Comparison of ENCODE assay signal across 1 cellular context in genomic region chr22:38656256-38657148, GRCh38.
TF ChIP-seq lines count a peak whose summit lies in the region.

Gene CBY1 (plus strand): TSS chr22:38656638. CDS start chr22:38668055, 11,417 bp downstream.
Gene FAM227A (minus strand): TSS chr22:38656392. CDS start chr22:38650168, 6,224 bp downstream.

TF ChIP-seq in HepG2, 621 proteins besides CTCF, POLR2A, EP300 and RAD21 (continued from another document and continues in another):
- TF ChIP-seq CSRNP1 (CRISPR knock-in tag; IDR thresholded peaks at IDR 0.05), result no peak
- peak in 1 of 2 experiments; percentile 76; a peak in 2 of 4 replicates for TF ChIP-seq HMGXB4 (CRISPR knock-in tag; IDR thresholded peaks at IDR 0.05; ENCODE audit: borderline replicate concordance in 1 of 2, low read depth in 1 of 2)
- no peak for TF ChIP-seq ZNF597 (CRISPR knock-in tag; IDR thresholded peaks at IDR 0.05)
- TF ChIP-seq YEATS4 (CRISPR knock-in tag; IDR thresholded peaks at IDR 0.05; ENCODE audit: borderline replicate concordance), result 0 out of 2 replicates have a peak, but pooled peaks have one; percentile 60
- peak; percentile 55; the same call in 1 of the 2 replicates for TF ChIP-seq AHDC1 (CRISPR knock-in tag; IDR thresholded peaks at IDR 0.05; ENCODE audit: borderline replicate concordance)
- no peak; the same call in 1 of the 2 replicates for TF ChIP-seq HBP1 (CRISPR knock-in tag; IDR thresholded peaks at IDR 0.05; ENCODE audit: low read depth)
- TF ChIP-seq RFXAP (CRISPR knock-in tag; IDR thresholded peaks at IDR 0.05; ENCODE audit: borderline replicate concordance), result 0 out of 2 replicates have a peak, but pooled peaks have one; percentile 18
- TF ChIP-seq TAF1 (CRISPR knock-in tag; IDR thresholded peaks at IDR 0.05), result peak; percentile 67; the same call in 1 of the 2 replicates
- 0 out of 2 replicates have a peak, but pooled peaks have one; percentile 17 for TF ChIP-seq ZNF33A (CRISPR knock-in tag; IDR thresholded peaks at IDR 0.05; ENCODE audit: borderline replicate concordance)
- TF ChIP-seq SKI (IDR thresholded peaks at IDR 0.05; ENCODE audit: partially characterized antibody), result peak; percentile 33
- TF ChIP-seq SAP130 (CRISPR knock-in tag; IDR thresholded peaks at IDR 0.05; ENCODE audit: low read depth), result peak; percentile 90
- TF ChIP-seq SOX6 (IDR thresholded peaks at IDR 0.05), result no peak
- TF ChIP-seq SOX6 (CRISPR knock-in tag; IDR thresholded peaks at IDR 0.05), result peak; percentile 87
- peak; percentile 25 for TF ChIP-seq JARID2 (CRISPR knock-in tag; IDR thresholded peaks at IDR 0.05; ENCODE audit: insufficient replicate concordance)
- TF ChIP-seq MIXL1 (CRISPR knock-in tag; IDR thresholded peaks at IDR 0.05), result peak; percentile 22; the same call in 1 of the 2 replicates
- 0 out of 2 replicates have a peak, but pooled peaks have one; percentile 57 for TF ChIP-seq ZNF547 (CRISPR knock-in tag; IDR thresholded peaks at IDR 0.05)
- TF ChIP-seq RORA (CRISPR knock-in tag; IDR thresholded peaks at IDR 0.05), result no peak
- no peak for TF ChIP-seq DMTF1 (CRISPR knock-in tag; IDR thresholded peaks at IDR 0.05)
- peak; percentile 45; the same call in 1 of the 2 replicates for TF ChIP-seq TBX2 (CRISPR knock-in tag; IDR thresholded peaks at IDR 0.05; ENCODE audit: borderline replicate concordance)
- no peak for TF ChIP-seq TEAD2 (CRISPR knock-in tag; IDR thresholded peaks at IDR 0.05)
- no peak for TF ChIP-seq ZUFSP (CRISPR knock-in tag; IDR thresholded peaks at IDR 0.05; ENCODE audit: borderline replicate concordance)
- TF ChIP-seq ATF6 (CRISPR knock-in tag; conservative IDR thresholded peaks at IDR 0.05), result no peak
- TF ChIP-seq THAP8 (CRISPR knock-in tag; IDR thresholded peaks at IDR 0.05; ENCODE audit: borderline replicate concordance), result no peak
- TF ChIP-seq MXI1 (IDR thresholded peaks at IDR 0.05; ENCODE audit: borderline replicate concordance, low read depth, low read length), result peak; percentile 82; the same call in 1 of the 3 replicates
- TF ChIP-seq NKX3-1 (CRISPR knock-in tag; IDR thresholded peaks at IDR 0.05), result 0 out of 2 replicates have a peak, but pooled peaks have one; percentile 14
- peak; percentile 100 for TF ChIP-seq PRDM10 (CRISPR knock-in tag; IDR thresholded peaks at IDR 0.05; ENCODE audit: low read depth)
- no peak for TF ChIP-seq IRX3 (CRISPR knock-in tag; IDR thresholded peaks at IDR 0.05; ENCODE audit: borderline replicate concordance, low read depth)
- no peak for TF ChIP-seq ZNF468 (CRISPR knock-in tag; IDR thresholded peaks at IDR 0.05)
- no peak for TF ChIP-seq HCFC1 (IDR thresholded peaks at IDR 0.05; ENCODE audit: low read depth, low read length)
